16 cellular contexts compared by ENCODE assay signal in the genomic region with DNA sequence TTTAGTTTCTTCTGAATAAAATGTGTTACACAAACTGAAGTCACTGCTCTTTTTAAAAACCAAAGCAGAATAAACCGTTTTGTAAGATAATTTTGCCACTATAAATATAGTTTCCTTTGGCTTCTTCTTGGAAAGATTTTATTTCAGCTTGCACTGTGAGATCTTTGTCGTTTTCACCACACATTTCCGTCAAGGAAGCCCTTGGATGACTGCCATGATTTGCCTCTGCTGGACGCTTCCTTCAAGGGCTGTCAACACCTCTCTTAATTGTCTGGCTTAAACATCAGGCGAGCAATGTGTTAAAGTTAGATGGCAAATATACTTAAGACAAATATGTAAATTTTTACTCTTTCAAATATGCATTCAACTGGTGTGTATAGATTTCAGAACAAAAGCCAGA.
DNase-seq lines count a peak whose midpoint lies in the region; ATAC-seq, FAIRE-seq and TF ChIP-seq lines count a peak whose summit lies in the region.
"Had no signal": no experiment of that assay in that cellular context is flagged by ENCODE, and none has a peak within 500 bp of the region (broad histone marks: within the 10 kb centered on the region; RNA-seq: fewer than 3 reads in every experiment).

No MANE protein-coding gene starts in this region.

- no peaks in the 10 kb centered on the region for H3K79me2 ChIP-seq in DND-41 (ENCODE audit: insufficient read depth, low read length)

- H3K4me2 ChIP-seq in DND-41 (ENCODE audit: insufficient read depth, low read length) = no peak overlapping the region

- TF ChIP-seq CTCF in DND-41 (IDR thresholded peaks at IDR 0.05; ENCODE audit: borderline replicate concordance, extremely low read depth, low read length, poor library complexity, severe bottlenecking) (no peak), brain microvascular endothelial cell (IDR thresholded peaks at IDR 0.05; ENCODE audit: low read depth, low read length, missing control alignments) (peak; percentile 8)

- ATAC-seq in DND-41 (ENCODE audit: insufficient read depth, low read depth) = no peak
- ATAC-seq in GM19351 (IDR thresholded peaks at IDR 0.05; ENCODE audit: unreplicated experiment) = no peak
- ATAC-seq in GM18868 (IDR thresholded peaks at IDR 0.05; ENCODE audit: unreplicated experiment) = no peak
- ATAC-seq: mucosa of descending colon had no signal

- no peaks in the 10 kb centered on the region for H3K4me1 ChIP-seq in DND-41 (ENCODE audit: insufficient read depth, low read length)
- H3K4me1 ChIP-seq: stomach had no signal

- H2AFZ ChIP-seq in DND-41 (ENCODE audit: low read depth, low read length) = no peak overlapping the region

- in situ Hi-C loops in brain microvascular endothelial cell (cut with HindIII; ENCODE audit: low pct_ligation_motif_present, low sequenced_read_pairs) = no loop called here

- H4K20me1 ChIP-seq in DND-41 (ENCODE audit: insufficient read depth, low read length) = no peaks in the 10 kb centered on the region

- H3K9ac ChIP-seq in DND-41 (ENCODE audit: low read depth, low read length) = no peak overlapping the region

- FAIRE-seq in urothelium cell line (lab: Jason Lieb, UNC) = no peak
- FAIRE-seq: GM12878 had no signal

- DNase-seq in DND-41 (peak; percentile 5), NCI-H1105 (lab: John Stamatoyannopoulos, UW) (peak; percentile 19), brain microvascular endothelial cell (no peak), middle frontal gyrus (ENCODE audit: extremely low spot score, low spot score) (peak; percentile 33), urothelium cell line (ENCODE audit: low spot score) (no peak)
- no peak for DNase-seq in activated effector memory CD4-positive, alpha-beta T cell treated with Interleukin-2 at 50 U/mL for 16 hours
- DNase-seq: activated CD4-positive, alpha-beta T cell treated with anti-CD3 and anti-CD28 coated beads, Interleukin-2, amount 10 ng/mL, durations not matched to agents 7 days and 5 days; activated T-cell treated with anti-CD3 and anti-CD28 coated beads for 4 hours; central memory CD4-positive, alpha-beta T cell; islet precursor cell; NCI-H1436; stomach had no signal

- H3K4me3 ChIP-seq in DND-41 (ENCODE audit: low read depth in 1 of 2, low read length in 2 of 2) (no peak overlapping the region), brain microvascular endothelial cell (ENCODE audit: low read depth, low read length) (no peak overlapping the region)
- H3K4me3 ChIP-seq: GM12878, mucosa of descending colon, stomach had no signal

- H3K27ac ChIP-seq in DND-41 (ENCODE audit: low read length) = no peak overlapping the region
- H3K27ac ChIP-seq in brain microvascular endothelial cell = peak overlapping the region; percentile 93
- H3K27ac ChIP-seq: stomach had no signal

- H3K36me3 ChIP-seq in DND-41 (ENCODE audit: insufficient read depth, low read length) (no peaks in the 10 kb centered on the region), brain microvascular endothelial cell (replicated peaks) (no peaks in the 10 kb centered on the region)
- H3K36me3 ChIP-seq: stomach had no signal

- H3K27me3 ChIP-seq in DND-41 (ENCODE audit: insufficient read depth, low read length, poor library complexity) = no peaks in the 10 kb centered on the region
- H3K27me3 ChIP-seq in brain microvascular endothelial cell (replicated peaks) = no peaks in the 10 kb centered on the region
- H3K27me3 ChIP-seq: stomach had no signal

- H3K9me3 ChIP-seq in DND-41 (ENCODE audit: insufficient read depth, low read length, severe bottlenecking) = no peaks in the 10 kb centered on the region
- H3K9me3 ChIP-seq: mucosa of descending colon, stomach had no signal

Comparison
In these comparisons a context has a peak if more than half of its experiments do, and no peak if none do; other contexts are left out.
1. DNase-seq: peak in DND-41 (single experiment), NCI-H1105 (single experiment) and middle frontal gyrus (single experiment); none in brain microvascular endothelial cell (single experiment), urothelium cell line (single experiment) and activated effector memory CD4-positive, alpha-beta T cell treated with Interleukin-2 at 50 U/mL for 16 hours (single experiment).